Comparison of ENCODE assay signal across 15 cellular contexts in the genomic region with DNA sequence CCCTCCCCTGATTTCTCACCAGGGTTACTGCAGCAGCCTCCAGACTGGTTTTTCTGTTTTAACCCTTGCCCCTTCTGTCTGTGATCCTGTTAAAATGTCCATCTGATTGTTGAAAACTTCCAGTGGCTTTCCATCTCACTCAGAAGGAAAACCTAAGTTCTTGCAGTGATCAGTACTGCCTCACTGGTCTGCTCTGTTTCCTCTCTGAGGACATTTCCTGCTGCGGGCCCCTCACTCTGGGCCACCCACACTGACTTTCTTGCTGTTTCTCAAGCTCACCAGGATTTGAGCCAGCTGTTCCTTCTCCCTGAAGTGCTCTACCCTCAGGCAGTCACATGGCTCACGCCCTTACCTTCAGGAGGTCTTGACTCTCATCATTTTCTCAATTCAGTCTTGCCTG.
"Had no signal": no experiment of that assay in that cellular context is flagged by ENCODE, and none has a peak within 500 bp of the region (broad histone marks: within the 10 kb centered on the region; RNA-seq: fewer than 3 reads in every experiment).

No MANE protein-coding gene starts in this region.

- H3K36me3 ChIP-seq: colonic mucosa, prostate gland, right lobe of liver, thyroid gland had no signal

- H3K27ac ChIP-seq: colonic mucosa, prostate gland, right lobe of liver, thyroid gland had no signal

- ATAC-seq: activated CD4-positive, alpha-beta T cell treated with anti-CD3 and anti-CD28 coated beads for 36 hours; right lobe of liver had no signal

- H3K4me3 ChIP-seq: colonic mucosa, prostate gland, right lobe of liver, thyroid gland had no signal

- DNase-seq: activated CD4-positive, alpha-beta memory T cell treated with anti-CD3 and anti-CD28 coated beads, Interleukin-2, amount 10 ng/mL, durations not matched to agents 7 days and 5 days; activated CD4-positive, alpha-beta T cell treated with anti-CD3 and anti-CD28 coated beads for 36 hours; activated CD8-positive, alpha-beta memory T cell treated with anti-CD3 and anti-CD28 coated beads, Interleukin-2, amount 50 U/mL, for 4 hours; activated effector memory CD4-positive, alpha-beta T cell treated with anti-CD3 and anti-CD28 coated beads, Interleukin-2, amount 50 U/mL, for 16 hours; activated T-cell treated with anti-CD3 and anti-CD28 coated beads, Interleukin-2, amount 50 U/mL, for 48 hours; caudate nucleus; colonic mucosa; glutamatergic neuron; hypothalamus; mesendoderm; occipital lobe; right lobe of liver; stimulated activated CD4-positive, alpha-beta T cell treated with anti-CD3 and anti-CD28 coated beads, Interleukin-2, amount 100 ng/mL, for 24 hours; thyroid gland had no signal

- H3K27me3 ChIP-seq: colonic mucosa, right lobe of liver, thyroid gland had no signal

- H3K9me3 ChIP-seq: colonic mucosa, prostate gland, right lobe of liver, thyroid gland had no signal
